15 cellular contexts compared by ENCODE assay signal in genomic region chr2:235219048-235219447, GRCh38.
DNase-seq lines count a peak whose midpoint lies in the region; ATAC-seq and TF ChIP-seq lines count a peak whose summit lies in the region.
"Had no signal": no experiment of that assay in that cellular context is flagged by ENCODE, and none has a peak within 500 bp of the region (broad histone marks: within the 10 kb centered on the region; RNA-seq: fewer than 3 reads in every experiment).

No MANE protein-coding gene starts in this region.

- H3K4me3 ChIP-seq in right atrium auricular region: no peak overlapping the region
- H3K4me3 ChIP-seq: BLaER1 had no signal

- no peaks in the 10 kb centered on the region for H3K4me1 ChIP-seq in right atrium auricular region
- H3K4me1 ChIP-seq: Caco-2 had no signal

- DNase-seq in right atrium auricular region (ENCODE audit: low spot score) (peak; percentile 49), left cardiac atrium (no peak), kidney tubule cell (ENCODE audit: low spot score) (peak; percentile 57), retina (peak; percentile 53), KBM-7 (no peak), NCI-H146 (lab: John Stamatoyannopoulos, UW) (no peak)
- DNase-seq: 8988T; Caco-2; CD8-positive, alpha-beta memory T cell; DND-41; GDM1; HCEC 1CT; HFFc6 had no signal

- H3K27me3 ChIP-seq in right atrium auricular region: no peaks in the 10 kb centered on the region
- H3K27me3 ChIP-seq: BLaER1 had no signal

- no peak for TF ChIP-seq CTCF in right atrium auricular region (IDR thresholded peaks at IDR 0.05)

- intact Hi-C loops in left cardiac atrium (cut with DNase I): no loop called here

- ATAC-seq in left cardiac atrium (no peak), GM19452 (IDR thresholded peaks at IDR 0.05; ENCODE audit: unreplicated experiment) (no peak)

- H3K9me3 ChIP-seq in right atrium auricular region: no peaks in the 10 kb centered on the region
- H3K9me3 ChIP-seq: BLaER1, Caco-2 had no signal

- H3K36me3 ChIP-seq in right atrium auricular region: no peaks in the 10 kb centered on the region
- H3K36me3 ChIP-seq: BLaER1 had no signal

- in situ Hi-C loops in KBM-7 (cut with MboI; ENCODE audit: low pct_unique_long_range_greater_than_20kb, low sequenced_read_pairs): no loop called here

- H3K27ac ChIP-seq in right atrium auricular region: no peak overlapping the region
- H3K27ac ChIP-seq: BLaER1 had no signal

Comparison
In these comparisons a context has a peak if more than half of its experiments do, and no peak if none do; other contexts are left out.
1. DNase-seq: peak in right atrium auricular region (single experiment), kidney tubule cell (single experiment) and retina (single experiment); none in left cardiac atrium (single experiment), KBM-7 (single experiment) and NCI-H146 (single experiment).